Comparison of ENCODE assay signal across 16 cellular contexts in genomic region chr10:63887026-63887589, GRCh38.
DNase-seq lines count a peak whose midpoint lies in the region; ATAC-seq, FAIRE-seq and TF ChIP-seq lines count a peak whose summit lies in the region.
"Had no signal": no experiment of that assay in that cellular context is flagged by ENCODE, and none has a peak within 500 bp of the region (broad histone marks: within the 10 kb centered on the region; RNA-seq: fewer than 3 reads in every experiment).

No MANE protein-coding gene starts in this region.

- no peak overlapping the region for H2AFZ ChIP-seq in HepG2 (ENCODE audit: low read length)

- WGBS in HepG2 (ENCODE audit: low lambda C conversion rate), result 40% methylated on average over 5 of the region's 11 CpGs

- peak overlapping the region; percentile 4; the same call in 1 of the 2 replicates for H3K4me2 ChIP-seq in HepG2 (ENCODE audit: low read depth, low read length)

- no peaks in the 10 kb centered on the region for H4K20me1 ChIP-seq in HepG2 (ENCODE audit: insufficient read depth, low read length)

- H3K9me3 ChIP-seq in HepG2 (ENCODE audit: low read length) (peaks cover 5% of the 10 kb centered on the region; the same call in 1 of the 2 replicates), tibial artery (no peaks in the 10 kb centered on the region)
- H3K9me3 ChIP-seq: right atrium auricular region had no signal

- H3K79me2 ChIP-seq in HepG2 (ENCODE audit: insufficient read depth, low read length), result no peaks in the 10 kb centered on the region

- TF ChIP-seq RAD21 in HepG2 (CRISPR knock-in tag; IDR thresholded peaks at IDR 0.05), result no peak

- no peaks in the 10 kb centered on the region for H3K36me3 ChIP-seq in brain microvascular endothelial cell (replicated peaks)
- H3K36me3 ChIP-seq in HepG2 (replicated peaks in 1 of 2; ENCODE audit: control insufficient read depth in 1 of 2, insufficient read depth in 2 of 2, low read length in 2 of 2), result no peaks in the 10 kb centered on the region
- H3K36me3 ChIP-seq in tibial artery, result no peaks in the 10 kb centered on the region
- H3K36me3 ChIP-seq: right atrium auricular region had no signal

- TF ChIP-seq POLR2A in NB4 (IDR thresholded peaks at IDR 0.05; ENCODE audit: extremely low read depth, insufficient read length) (no peak), HepG2 (IDR thresholded peaks at IDR 0.05; ENCODE audit: insufficient read depth in 1 of 2, low read depth in 2 of 2, low read length in 2 of 2) (no peak)

- CTCF ChIA-PET in HepG2 (lab: Yijun Ruan, JAX; ENCODE audit: low intra/inter-chr PET ratio, low total read pairs), result no interaction called here

- in situ Hi-C loops in brain microvascular endothelial cell (cut with HindIII; ENCODE audit: low pct_ligation_motif_present, low sequenced_read_pairs), result no loop called here
- in situ Hi-C loops in HepG2 (cut with HindIII; ENCODE audit: extremely low pct_ligation_motif_present, low pct_unique_long_range_greater_than_20kb), result no loop called here

- no peak overlapping the region for H3K4me3 ChIP-seq in NB4 (ENCODE audit: low read depth, low read length)
- no peak overlapping the region for H3K4me3 ChIP-seq in brain microvascular endothelial cell (ENCODE audit: low read depth, low read length)
- H3K4me3 ChIP-seq in HepG2 (replicated peaks in 1 of 3; ENCODE audit: insufficient read depth in 1 of 3, low read depth in 2 of 3, low read length in 3 of 3), result no peak overlapping the region
- H3K4me3 ChIP-seq in tibial artery, result no peak overlapping the region
- H3K4me3 ChIP-seq: right atrium auricular region had no signal

- no peak overlapping the region for H3K27ac ChIP-seq in brain microvascular endothelial cell
- H3K27ac ChIP-seq in HepG2 (ENCODE audit: extremely low read length, insufficient read depth, low read length), result no peak overlapping the region
- no peak overlapping the region for H3K27ac ChIP-seq in tibial artery
- H3K27ac ChIP-seq: right atrium auricular region had no signal

- H3K4me1 ChIP-seq in HepG2 (ENCODE audit: insufficient read depth, low read length), result peaks cover 5% of the 10 kb centered on the region; the same call in 1 of the 2 replicates
- H3K4me1 ChIP-seq in tibial artery, result no peaks in the 10 kb centered on the region
- H3K4me1 ChIP-seq: right atrium auricular region had no signal

- POLR2A ChIA-PET in HepG2 (lab: Yijun Ruan, JAX), result no interaction called here

- TF ChIP-seq CTCF in D721Med (IDR thresholded peaks at IDR 0.05; ENCODE audit: insufficient read depth, missing control alignments) (peak; percentile 17), NB4 (IDR thresholded peaks at IDR 0.05; ENCODE audit: low read depth, low read length) (peak; percentile 19), brain microvascular endothelial cell (IDR thresholded peaks at IDR 0.05; ENCODE audit: low read depth, low read length, missing control alignments) (peak; percentile 37), HepG2 (CRISPR knock-in tag; IDR thresholded peaks at IDR 0.05) (peak; percentile 47), tibial artery (IDR thresholded peaks at IDR 0.05) (no peak)

- no peak for DNase-seq in D721Med (ENCODE audit: insufficient read length, low spot score)
- DNase-seq in NB4 (ENCODE audit: low read depth), result peak; percentile 9
- DNase-seq in brain microvascular endothelial cell, result no peak
- DNase-seq in HepG2 (ENCODE audit: low spot score), result peak; percentile 34
- no peak for DNase-seq in tibial artery
- DNase-seq in NCI-H2196 treated with DMSO at 0.1 percent for 48 hours (lab: John Stamatoyannopoulos, UW; ENCODE audit: unreplicated experiment), result no peak
- no peak for DNase-seq in GM19240 (ENCODE audit: insufficient read length, low spot score)
- DNase-seq: activated CD4-positive, alpha-beta T cell treated with anti-CD3 and anti-CD28 coated beads, Interleukin-2, amount 50 U/mL, for 4 hours; DND-41; effector memory CD4-positive, alpha-beta T cell; NCI-H2107; stimulated activated CD4-positive, alpha-beta T cell treated with anti-CD3 and anti-CD28 coated beads, Interleukin-4, amount 100 ng/mL, for 1 hour; stimulated activated naive B cell treated with anti-CD40 and anti-IgM and Interleukin-4, amounts not matched to agents 10 μg/mL and 1 μg/mL and 100 μg/mL, for 72 hours had no signal

- no TSS peak for BruUV-seq in HepG2 (replicated peaks; lab: Mats Ljungman, UMichigan)

- intact Hi-C loops in HepG2 (cut with micrococcal nuclease; ENCODE audit: unreplicated experiment), result no loop called here
- intact Hi-C loops in tibial artery (cut with DNase I; ENCODE audit: low total_unique reads), result no loop called here

- FAIRE-seq in D721Med (lab: Jason Lieb, UNC) (no peak), HepG2 (lab: Jason Lieb, UNC) (no peak)
- FAIRE-seq: GM12892 had no signal

- TF ChIP-seq EP300 in HepG2 (IDR thresholded peaks at IDR 0.05; ENCODE audit: low read depth in 2 of 2, low read length in 2 of 2) (no peak), HepG2 (CRISPR knock-in tag; IDR thresholded peaks at IDR 0.05; ENCODE audit: borderline replicate concordance) (no peak)

- ATAC-seq in HepG2 (peak; percentile 86), HG03135 (IDR thresholded peaks at IDR 0.05; ENCODE audit: unreplicated experiment) (no peak)
- ATAC-seq: stimulated activated naive B cell treated with anti-CD40 and anti-IgM and Interleukin-4, amounts not matched to agents 10 μg/mL and 1 μg/mL and 100 μg/mL, for 72 hours had no signal

- no peak overlapping the region for H3K9ac ChIP-seq in HepG2 (ENCODE audit: insufficient read depth, low read depth, low read length)

- no peaks in the 10 kb centered on the region for H3K27me3 ChIP-seq in brain microvascular endothelial cell (replicated peaks)
- H3K27me3 ChIP-seq in HepG2 (ENCODE audit: control insufficient read depth in 1 of 2, insufficient read depth in 2 of 2, low read length in 2 of 2), result peaks cover 1 to 3% of the 10 kb centered on the region in 2 experiments; a peak in 2 of 5 replicates
- no peaks in the 10 kb centered on the region for H3K27me3 ChIP-seq in tibial artery
- H3K27me3 ChIP-seq: right atrium auricular region had no signal

TF ChIP-seq in HepG2, 621 proteins besides CTCF, POLR2A, EP300 and RAD21 (continues in another document):
- TF ChIP-seq ZNF574 (CRISPR knock-in tag; IDR thresholded peaks at IDR 0.05) (peak; percentile 90), RFX1 (IDR thresholded peaks at IDR 0.05) (peak; percentile 10; the same call in 1 of the 2 replicates), HOXA3 (CRISPR knock-in tag; IDR thresholded peaks at IDR 0.05) (0 out of 2 replicates have a peak, but pooled peaks have one; percentile 41), HNRNPLL (IDR thresholded peaks at IDR 0.05; ENCODE audit: low read depth, low read length, poor library complexity, severe bottlenecking) (peak; percentile 71), ZNF124 (CRISPR knock-in tag; IDR thresholded peaks at IDR 0.05) (no peak), ZBTB33 (CRISPR knock-in tag; IDR thresholded peaks at IDR 0.05) (0 out of 2 replicates have a peak, but pooled peaks have one; percentile 47), GABPA (IDR thresholded peaks at IDR 0.05; ENCODE audit: low read depth, low read length) (peak; percentile 56), GABPA (CRISPR knock-in tag; IDR thresholded peaks at IDR 0.05; ENCODE audit: low read depth) (peak; percentile 88), ZNF891 (CRISPR knock-in tag; IDR thresholded peaks at IDR 0.05) (no peak), MAX (IDR thresholded peaks at IDR 0.05) (peak; percentile 47), ZMAT5 (CRISPR knock-in tag; IDR thresholded peaks at IDR 0.05; ENCODE audit: borderline replicate concordance, low read depth) (no peak), GABPB1 (CRISPR knock-in tag; IDR thresholded peaks at IDR 0.05) (peak; percentile 88), PITX1 (CRISPR knock-in tag; IDR thresholded peaks at IDR 0.05) (0 out of 2 replicates have a peak, but pooled peaks have one; percentile 23)

Comparison
In these comparisons a context has a peak if more than half of its experiments do, and no peak if none do; other contexts are left out.
1. DNase-seq: peak in NB4 (single experiment) and HepG2 (single experiment); none in D721Med (single experiment), brain microvascular endothelial cell (single experiment), tibial artery (0 of 2), NCI-H2196 treated with DMSO at 0.1 percent for 48 hours (single experiment) and GM19240 (single experiment).
2. CTCF ChIP-seq: peak in D721Med (single experiment), NB4 (single experiment), brain microvascular endothelial cell (single experiment) and HepG2 (single experiment); none in tibial artery (0 of 2).